ENCODE assay signal across 28 cellular contexts in genomic region chr18:52869349-52869923, GRCh38.
"Had no signal": no experiment of that assay in that cellular context is flagged by ENCODE, and none has a peak within 500 bp of the region (broad histone marks: within the 10 kb centered on the region; RNA-seq: fewer than 3 reads in every experiment).

No MANE protein-coding gene starts in this region.

- H3K27ac Mint-ChIP-seq: immature natural killer cell; memory B cell; mesothelial cell of epicardium; naive B cell; natural killer cell treated with Interleukin-12 subunit alpha and Interleukin-12 subunit beta and Interleukin-15 and Interleukin-18, amount 100 ng/mL, for 72 hours; progenitor cell of endocrine pancreas; stimulated activated effector memory CD8-positive, alpha-beta T cell treated with anti-CD3 and anti-CD28 coated beads, Interleukin-12 subunit alpha, Interleukin-12 subunit beta, amount 100 ng/mL, for 72 hours had no signal

- H3K4me3 Mint-ChIP-seq: immature natural killer cell; memory B cell; mesothelial cell of epicardium; naive B cell; natural killer cell treated with Interleukin-12 subunit alpha and Interleukin-12 subunit beta and Interleukin-15 and Interleukin-18, amount 100 ng/mL, for 72 hours; neural crest cell; stimulated activated effector memory CD8-positive, alpha-beta T cell treated with anti-CD3 and anti-CD28 coated beads, Interleukin-12 subunit alpha, Interleukin-12 subunit beta, amount 100 ng/mL, for 72 hours had no signal

- ATAC-seq: left colon, left ventricle myocardium superior, mucosa of descending colon had no signal

- H3K4me1 ChIP-seq: esophagus squamous epithelium, parathyroid adenoma, sigmoid colon, stomach, thyroid gland had no signal

- H3K27me3 ChIP-seq: esophagus squamous epithelium, sigmoid colon, stomach, thyroid gland had no signal

- DNase-seq: dermis blood vessel endothelial cell; effector memory CD4-positive, alpha-beta T cell; erythroblast; esophagus squamous epithelium; foreskin melanocyte; immature natural killer cell; islet precursor cell; kidney glomerular epithelial cell; left colon; left ventricle myocardium superior; mucosa of descending colon; naive B cell; stimulated activated CD4-positive, alpha-beta T cell treated with anti-CD3 and anti-CD28 coated beads, Interleukin-2, amount 100 ng/mL, for 24 hours; stimulated activated CD4-positive, alpha-beta T cell treated with anti-CD3 and anti-CD28 coated beads, Interleukin-4, amount 100 ng/mL, for 24 hours; stimulated activated naive CD4-positive, alpha-beta T cell treated with Interleukin-2 at 50 U/mL for 16 hours; stomach; thyroid gland; trophoblast cell had no signal

- H3K4me1 Mint-ChIP-seq: immature natural killer cell; memory B cell; mesothelial cell of epicardium; naive B cell; neural crest cell; stimulated activated effector memory CD8-positive, alpha-beta T cell treated with anti-CD3 and anti-CD28 coated beads, Interleukin-12 subunit alpha, Interleukin-12 subunit beta, amount 100 ng/mL, for 72 hours had no signal

- H3K79me2 ChIP-seq: parathyroid adenoma had no signal

- H3K27me3 Mint-ChIP-seq: memory B cell; naive B cell; natural killer cell treated with Interleukin-12 subunit alpha and Interleukin-12 subunit beta and Interleukin-15 and Interleukin-18, amount 100 ng/mL, for 72 hours; progenitor cell of endocrine pancreas had no signal

- H3K36me3 ChIP-seq: esophagus squamous epithelium, sigmoid colon, stomach, thyroid gland had no signal

- H3K4me3 ChIP-seq: coronary artery, esophagus squamous epithelium, lung, mucosa of descending colon, sigmoid colon, stomach, thyroid gland had no signal

- H3K27ac ChIP-seq: coronary artery, esophagus squamous epithelium, parathyroid adenoma, sigmoid colon, stomach, thyroid gland had no signal

- H3K36me3 Mint-ChIP-seq: immature natural killer cell; memory B cell; mesothelial cell of epicardium; naive B cell; natural killer cell treated with Interleukin-12 subunit alpha and Interleukin-12 subunit beta and Interleukin-15 and Interleukin-18, amount 100 ng/mL, for 72 hours; stimulated activated effector memory CD8-positive, alpha-beta T cell treated with anti-CD3 and anti-CD28 coated beads, Interleukin-12 subunit alpha, Interleukin-12 subunit beta, amount 100 ng/mL, for 72 hours had no signal

- H3K9ac ChIP-seq: parathyroid adenoma had no signal

- H3K9me3 ChIP-seq: mucosa of descending colon, sigmoid colon, thyroid gland had no signal
